18 cellular contexts compared by ENCODE assay signal in the genomic region with DNA sequence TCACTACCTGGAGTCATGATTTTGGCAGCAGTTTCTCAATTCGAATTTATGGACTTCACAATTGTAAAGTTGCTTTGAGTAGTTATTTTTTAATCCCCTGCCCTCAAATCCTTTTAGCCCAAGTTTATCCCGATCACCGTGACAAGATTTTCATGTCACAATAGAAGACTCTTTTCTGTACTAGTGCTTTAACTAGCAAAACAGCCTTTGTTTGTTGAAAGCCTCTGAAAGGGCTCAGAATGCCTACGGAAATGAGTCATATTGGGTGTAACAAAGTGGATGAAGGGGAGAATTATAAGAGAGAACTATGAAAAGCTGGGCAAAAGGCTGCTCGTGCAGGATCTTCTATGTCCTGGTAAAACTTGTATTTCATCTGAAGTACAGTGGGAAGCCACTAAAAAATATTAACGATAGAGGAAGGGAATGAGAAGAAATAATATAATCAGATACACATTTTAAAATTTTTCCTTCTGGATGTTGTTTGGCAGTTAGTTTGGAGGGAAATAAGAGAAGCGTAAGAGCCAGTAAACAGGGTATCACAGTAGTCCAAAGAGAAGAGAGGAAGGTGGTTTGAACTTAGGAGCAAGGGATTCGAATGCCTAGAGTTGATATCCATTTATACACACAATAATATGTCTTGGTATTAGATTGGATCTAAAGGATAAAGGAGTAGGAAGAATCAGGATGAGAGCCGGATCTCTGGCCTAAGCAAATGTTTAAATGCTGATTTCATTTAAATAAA.
A peak's percentile ranks its signal among the peaks of the same experiment; 100 is the strongest.
DNase-seq lines count a peak whose midpoint lies in the region; ATAC-seq and TF ChIP-seq lines count a peak whose summit lies in the region.
"Had no signal": no experiment of that assay in that cellular context is flagged by ENCODE, and none has a peak within 500 bp of the region (broad histone marks: within the 10 kb centered on the region; RNA-seq: fewer than 3 reads in every experiment).

No MANE protein-coding gene starts in this region.

- BruUV-seq in mammary epithelial cell (replicated peaks; lab: Mats Ljungman, UMichigan), result no TSS peak

- H3K27me3 Mint-ChIP-seq in neural crest cell (ENCODE audit: low read depth), result no peaks in the 10 kb centered on the region
- H3K27me3 Mint-ChIP-seq: dendritic cell treated with granulocyte-macrophage colony-stimulating factor and Interleukin-4, amounts not matched to agents 40 ng/mL and 50 ng/mL, for 4 days had no signal

- no peaks in the 10 kb centered on the region for H4K20me1 ChIP-seq in mammary epithelial cell (ENCODE audit: insufficient read depth, low read length)
- no peaks in the 10 kb centered on the region for H4K20me1 ChIP-seq in Karpas-422 (ENCODE audit: insufficient read depth, low read depth, low read length)

- intact Hi-C loops in mammary epithelial cell (cut with micrococcal nuclease), result no loop called here

- no peaks in the 10 kb centered on the region for H3K9me2 ChIP-seq in Karpas-422 (replicated peaks; ENCODE audit: insufficient read depth, low read length)

- CTCF ChIA-PET in mammary epithelial cell (lab: Charles Lee; ENCODE audit: low non-redundant PET), result no interaction called here

- dilution Hi-C loops in mammary epithelial cell (cut with HindIII; ENCODE audit: low sequenced_read_pairs), result no loop called here

- H3K27me3 ChIP-seq in mammary epithelial cell (ENCODE audit: insufficient read depth, low read length), result no peaks in the 10 kb centered on the region
- no peaks in the 10 kb centered on the region for H3K27me3 ChIP-seq in Karpas-422 (ENCODE audit: low read length)
- H3K27me3 ChIP-seq: ascending aorta, esophagus muscularis mucosa, heart left ventricle, suprapubic skin had no signal

- H2AFZ ChIP-seq in mammary epithelial cell (ENCODE audit: low read depth, low read length) (peak overlapping the region; percentile 44), Karpas-422 (ENCODE audit: low read length) (no peak overlapping the region)

- peaks cover 7% of the 10 kb centered on the region for H3K4me1 ChIP-seq in mammary epithelial cell (ENCODE audit: insufficient read depth, low read length)
- H3K4me1 ChIP-seq in Karpas-422 (ENCODE audit: low read length), result no peaks in the 10 kb centered on the region
- H3K4me1 ChIP-seq: ascending aorta, esophagus muscularis mucosa, heart left ventricle, suprapubic skin had no signal

- H3K79me2 ChIP-seq in mammary epithelial cell (ENCODE audit: insufficient read depth, low read length) (no peaks in the 10 kb centered on the region), Karpas-422 (ENCODE audit: low read length) (no peaks in the 10 kb centered on the region)

- no peaks in the 10 kb centered on the region for H3K36me3 Mint-ChIP-seq in neural crest cell (ENCODE audit: low read depth)

- H3K27ac Mint-ChIP-seq in neural crest cell (ENCODE audit: unreplicated experiment), result peak overlapping the region; percentile 91
- H3K27ac Mint-ChIP-seq: dendritic cell treated with granulocyte-macrophage colony-stimulating factor and Interleukin-4, amounts not matched to agents 40 ng/mL and 50 ng/mL, for 4 days had no signal

- H3K9me3 Mint-ChIP-seq in neural crest cell, result peaks cover 5% of the 10 kb centered on the region

- DNase-seq in DMS53 (lab: John Stamatoyannopoulos, UW) (peak; percentile 86), LoVo (ENCODE audit: low spot score) (peak; percentile 33), mammary epithelial cell (peak; percentile 60), neural crest cell (ENCODE audit: low read depth, low spot score) (no peak), amniotic stem cell (lab: John Stamatoyannopoulos, UW) (no peak), Karpas-422 (no peak)
- no peak for DNase-seq in stimulated activated CD4-positive, alpha-beta T cell treated with anti-CD3 and anti-CD28 coated beads, Interleukin-2, amount 100 ng/mL, for 48 hours
- DNase-seq: activated CD4-positive, alpha-beta T cell treated with anti-CD3 and anti-CD28 coated beads for 1 hour; HCEC 1CT; heart left ventricle; MV-4-11; SHP77; stimulated activated CD4-positive, alpha-beta T cell treated with anti-CD3 and anti-CD28 coated beads, Interleukin-4, amount 100 ng/mL, for 24 hours had no signal

- no peak overlapping the region for H3K4me3 Mint-ChIP-seq in neural crest cell
- H3K4me3 Mint-ChIP-seq: dendritic cell treated with granulocyte-macrophage colony-stimulating factor and Interleukin-4, amounts not matched to agents 40 ng/mL and 50 ng/mL, for 4 days had no signal

- TF ChIP-seq CTCF in mammary epithelial cell (conservative IDR thresholded peaks at IDR 0.05 in 1 of 2, IDR thresholded peaks at IDR 0.05 in 1 of 2; ENCODE audit: extremely low read depth in 1 of 2, insufficient read depth in 1 of 2, low read depth in 1 of 2, low read length in 2 of 2) (no peak), neural crest cell (conservative IDR thresholded peaks at IDR 0.05) (no peak)

- H3K9ac ChIP-seq in mammary epithelial cell (ENCODE audit: insufficient read depth, low read length) (no peak overlapping the region), Karpas-422 (ENCODE audit: low read length) (no peak overlapping the region)

- peaks cover 26% of the 10 kb centered on the region for H3K4me1 Mint-ChIP-seq in neural crest cell

- H3K9me3 ChIP-seq in mammary epithelial cell (replicated peaks; ENCODE audit: insufficient read depth, low read length), result no peaks in the 10 kb centered on the region
- H3K9me3 ChIP-seq in Karpas-422 (ENCODE audit: low read length), result peaks cover 5% of the 10 kb centered on the region; the same call in 1 of the 2 replicates
- H3K9me3 ChIP-seq: ascending aorta, esophagus muscularis mucosa, suprapubic skin had no signal

- H3K4me3 ChIP-seq in mammary epithelial cell (replicated peaks in 1 of 3; ENCODE audit: insufficient read depth in 1 of 3, low read depth in 2 of 3, low read length in 3 of 3) (no peak overlapping the region), Karpas-422 (ENCODE audit: low read length) (no peak overlapping the region)
- H3K4me3 ChIP-seq: ascending aorta, esophagus muscularis mucosa, heart left ventricle, suprapubic skin had no signal

- H3K27ac ChIP-seq in mammary epithelial cell (ENCODE audit: insufficient read depth, low read depth, low read length), result no peak overlapping the region
- no peak overlapping the region for H3K27ac ChIP-seq in Karpas-422 (ENCODE audit: low read length)
- H3K27ac ChIP-seq: ascending aorta, esophagus muscularis mucosa, heart left ventricle, suprapubic skin had no signal

- 55% methylated on average over 9 of the region's 9 CpGs for WGBS in mammary epithelial cell (ENCODE audit: low coverage, missing lambda C conversion rate)

- no peak overlapping the region for H3K4me2 ChIP-seq in mammary epithelial cell (ENCODE audit: insufficient read depth, low read depth, low read length)
- no peak overlapping the region for H3K4me2 ChIP-seq in Karpas-422 (ENCODE audit: low read depth, low read length, poor library complexity, severe bottlenecking)

- no peak for ATAC-seq in HG03108 (IDR thresholded peaks at IDR 0.05; ENCODE audit: unreplicated experiment)
- ATAC-seq: heart left ventricle had no signal

- H3K36me3 ChIP-seq in mammary epithelial cell (ENCODE audit: insufficient read depth, low read length), result no peaks in the 10 kb centered on the region
- H3K36me3 ChIP-seq in Karpas-422 (ENCODE audit: insufficient read depth, low read length), result no peaks in the 10 kb centered on the region
- H3K36me3 ChIP-seq: ascending aorta, esophagus muscularis mucosa, heart left ventricle, suprapubic skin had no signal

- in situ Hi-C loops in mammary epithelial cell (cut with MboI; ENCODE audit: low sequenced_read_pairs in 2 of 2), result no loop called here

Comparison
In these comparisons a context has a peak if more than half of its experiments do, and no peak if none do; other contexts are left out.
1. DNase-seq: peak in DMS53 (single experiment), LoVo (single experiment) and mammary epithelial cell (single experiment); none in neural crest cell (single experiment), amniotic stem cell (single experiment), Karpas-422 (single experiment) and stimulated activated CD4-positive, alpha-beta T cell treated with anti-CD3 and anti-CD28 coated beads, Interleukin-2, amount 100 ng/mL, for 48 hours (0 of 2).